24 cellular contexts compared by ENCODE assay signal in genomic region chr17:72295916-72296315, GRCh38.
"Had no signal": no experiment of that assay in that cellular context is flagged by ENCODE, and none has a peak within 500 bp of the region (broad histone marks: within the 10 kb centered on the region; RNA-seq: fewer than 3 reads in every experiment).

No MANE protein-coding gene starts in this region.

- DNase-seq: activated CD4-positive, alpha-beta T cell treated with anti-CD3 and anti-CD28 coated beads for 4 hours; activated CD8-positive, alpha-beta memory T cell treated with anti-CD3 and anti-CD28 coated beads, Interleukin-2, amount 50 U/mL, for 4 hours; activated CD8-positive, alpha-beta T cell treated with anti-CD3 and anti-CD28 coated beads for 36 hours; activated gamma-delta T cell treated with Interleukin-2 at 50 U/mL for 16 hours; activated naive CD4-positive, alpha-beta T cell treated with anti-CD3 and anti-CD28 coated beads, Interleukin-2, amount 10 ng/mL, durations not matched to agents 7 days and 5 days; activated naive CD8-positive, alpha-beta T cell treated with anti-CD3 and anti-CD28 coated beads for 36 hours; activated T-cell treated with anti-CD3 and anti-CD28 coated beads, Interleukin-2, amount 50 U/mL, for 72 hours; anterior cingulate cortex; KG1; NCI-H1092 treated with DMSO at 0.1 percent for 48 hours; NCI-H1436; NCI-H1694 treated with DMSO at 0.1 percent for 48 hours; NCI-H2029 treated with DMSO at 0.1 percent for 48 hours; NCI-H345; NCI-H510A; NCI-H526 treated with DMSO at 0.1 percent for 48 hours; NCI-H82; Peyer's patch; Right ventricle myocardium superior; SJCRH30; SK-N-SH; T-helper 1 cell had no signal

- H3K36me3 ChIP-seq: Peyer's patch, SJCRH30 had no signal

- H3K9me3 ChIP-seq: Peyer's patch, SJCRH30, SK-N-SH had no signal

- ATAC-seq: activated CD4-positive, CD25-positive, alpha-beta regulatory T cell treated with anti-CD3 and anti-CD28 coated beads, Interleukin-2, amount 50 U/mL, for 24 hours; activated CD8-positive, alpha-beta T cell treated with anti-CD3 and anti-CD28 coated beads for 36 hours; activated T-cell treated with anti-CD3 and anti-CD28 coated beads, Interleukin-2, amount 50 U/mL, for 72 hours had no signal

- H3K27ac ChIP-seq: Peyer's patch, RWPE1, SJCRH30 had no signal

- H3K27me3 ChIP-seq: Peyer's patch, SJCRH30 had no signal

- H3K4me1 ChIP-seq: Peyer's patch, SJCRH30 had no signal

- H3K4me3 ChIP-seq: Peyer's patch, SJCRH30 had no signal

- H3K4me2 ChIP-seq: SK-N-SH had no signal

- H3K9ac ChIP-seq: SK-N-SH had no signal
